Comparison of ENCODE assay signal across 1 cellular context in genomic region chr4:1874207-1874606, GRCh38.
TF ChIP-seq lines count a peak whose summit lies in the region.

No MANE protein-coding gene starts in this region.

TF ChIP-seq in WTC11, 78 proteins besides CTCF, POLR2A, EP300 and RAD21 (continued from another document):
- TF ChIP-seq IRF1 (CRISPR knock-in tag; IDR thresholded peaks at IDR 0.05) (no peak), MXD4 (CRISPR knock-in tag; IDR thresholded peaks at IDR 0.05; ENCODE audit: borderline replicate concordance) (no peak), RORB (CRISPR knock-in tag; IDR thresholded peaks at IDR 0.05) (no peak), ZNF423 (CRISPR knock-in tag; IDR thresholded peaks at IDR 0.05) (no peak), TCF7 (CRISPR knock-in tag; IDR thresholded peaks at IDR 0.05; ENCODE audit: low read depth) (no peak), SP1 (CRISPR knock-in tag; conservative IDR thresholded peaks at IDR 0.05) (no peak), AR (CRISPR knock-in tag; IDR thresholded peaks at IDR 0.05) (no peak), PRRX2 (CRISPR knock-in tag; IDR thresholded peaks at IDR 0.05) (no peak)
